ENCODE assay signal across 23 cellular contexts in the genomic region with DNA sequence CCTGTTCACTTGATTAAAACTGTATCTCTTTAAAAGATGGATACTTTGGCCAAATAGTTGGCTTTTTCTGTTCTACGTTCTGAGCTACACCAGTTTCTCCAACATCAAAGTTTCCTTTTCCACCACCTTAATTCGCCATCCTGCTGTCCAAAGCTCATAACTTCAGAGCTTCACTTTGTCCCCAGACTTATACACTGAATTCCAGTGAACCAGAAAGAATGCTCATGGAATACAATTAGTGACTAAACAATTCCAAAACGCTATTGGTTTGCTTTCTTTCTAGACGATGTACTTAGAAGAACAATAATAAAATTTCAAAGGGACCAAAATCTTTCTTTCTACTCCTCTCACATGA. TPM values are rescaled to one million over a fixed set of nuclear protein-coding genes. Genes with fewer than 3 reads are reported as not detected.
DNase-seq lines count a peak whose midpoint lies in the region; ATAC-seq, FAIRE-seq and TF ChIP-seq lines count a peak whose summit lies in the region.
"Had no signal": no experiment of that assay in that cellular context is flagged by ENCODE, and none has a peak within 500 bp of the region (broad histone marks: within the 10 kb centered on the region; RNA-seq: fewer than 3 reads in every experiment).

No MANE protein-coding gene starts in this region.

- H3K36me3 ChIP-seq in KMS-11 (ENCODE audit: insufficient read depth): no peaks in the 10 kb centered on the region
- H3K36me3 ChIP-seq in pancreas: no peaks in the 10 kb centered on the region
- H3K36me3 ChIP-seq: colonic mucosa, gastroesophageal sphincter, upper lobe of left lung had no signal

- TF ChIP-seq CTCF in KMS-11 (conservative IDR thresholded peaks at IDR 0.05; ENCODE audit: low read depth, low read length) (no peak), pancreas (IDR thresholded peaks at IDR 0.05) (no peak)
- no peak for TF ChIP-seq CTCF in activated CD8-positive, alpha-beta T cell treated with anti-CD3 and anti-CD28 coated beads for 36 hours (IDR thresholded peaks at IDR 0.05)

- no peaks in the 10 kb centered on the region for H3K9me3 ChIP-seq in pancreas
- H3K9me3 ChIP-seq: colonic mucosa, gastroesophageal sphincter, mucosa of descending colon, upper lobe of left lung had no signal

- no peaks in the 10 kb centered on the region for H3K27me3 Mint-ChIP-seq in activated CD8-positive, alpha-beta memory T cell treated with anti-CD3 and anti-CD28 coated beads, Interleukin-2, amount 10 ng/mL, durations not matched to agents 7 days and 5 days
- H3K27me3 Mint-ChIP-seq in activated CD8-positive, alpha-beta T cell treated with anti-CD3 and anti-CD28 coated beads for 36 hours: no peaks in the 10 kb centered on the region

- no peak for DNase-seq in activated CD8-positive, alpha-beta memory T cell treated with anti-CD3 and anti-CD28 coated beads, Interleukin-2, amount 10 ng/mL, durations not matched to agents 7 days and 5 days
- no peak for DNase-seq in activated CD8-positive, alpha-beta memory T cell treated with anti-CD3 and anti-CD28 coated beads, Interleukin-2, amount 50 U/mL, for 48 hours
- DNase-seq in activated CD8-positive, alpha-beta T cell treated with anti-CD3 and anti-CD28 coated beads for 36 hours: no peak
- DNase-seq in renal cortical epithelial cell (ENCODE audit: low read depth) (peak; percentile 23), NCI-H524 treated with DMSO at 0.1 percent for 48 hours (lab: John Stamatoyannopoulos, UW) (no peak), pancreas (no peak), amniotic stem cell (lab: John Stamatoyannopoulos, UW) (no peak)
- DNase-seq: activated CD4-positive, CD25-positive, alpha-beta regulatory T cell; colonic mucosa; DND-41; GOT3; mucosa of descending colon; NCI-H1105; NCI-H748 treated with DMSO at 0.1 percent for 48 hours; stimulated activated CD8-positive, alpha-beta memory T cell treated with anti-CD3 and anti-CD28 coated beads, Interleukin-4, amount 100 ng/mL, for 48 hours had no signal

- peak overlapping the region; percentile 96 for H3K27ac ChIP-seq in KMS-11
- H3K27ac ChIP-seq in pancreas: no peak overlapping the region
- H3K27ac ChIP-seq: colonic mucosa, epithelial cell of prostate, gastroesophageal sphincter, RWPE1 had no signal

- H3K4me3 ChIP-seq in KMS-11 (IDR thresholded peaks at IDR 0.05; ENCODE audit: insufficient read depth, low read depth, low read length): no peak overlapping the region
- no peak overlapping the region for H3K4me3 ChIP-seq in pancreas
- H3K4me3 ChIP-seq: colonic mucosa, gastroesophageal sphincter, mucosa of descending colon, upper lobe of left lung had no signal

- POLR2A ChIA-PET in activated CD8-positive, alpha-beta T cell treated with anti-CD3 and anti-CD28 coated beads for 36 hours (lab: Charles Lee): interaction anchor here (0.6 to 13.9 kb wide), 7 partner anchors 11 to 39 kb away, joined by 4 to 204 read pairs (median 10); partner anchors contain the start of genes CLDND1 and GPR15

- H3K27me3 ChIP-seq in KMS-11 (ENCODE audit: insufficient read depth, low read depth) (no peaks in the 10 kb centered on the region), pancreas (peaks cover 0 to 5% (median 2%) of the 10 kb centered on the region in 4 donors)
- H3K27me3 ChIP-seq: colonic mucosa, gastroesophageal sphincter, upper lobe of left lung had no signal

- H2AFZ ChIP-seq in KMS-11 (ENCODE audit: low read depth): peak overlapping the region; percentile 55

- H3K4me2 ChIP-seq in KMS-11: peak overlapping the region; percentile 98

- H3K9ac ChIP-seq in KMS-11: peak overlapping the region; percentile 94

- no peak for FAIRE-seq in pancreas (lab: Jason Lieb, UNC)

- H4K20me1 ChIP-seq in KMS-11 (ENCODE audit: insufficient read depth): no peaks in the 10 kb centered on the region

- WGBS in pancreas, 2 donors: 50 to 56% methylated on average over 4 of the region's 4 CpGs

- H3K4me1 ChIP-seq in KMS-11 (ENCODE audit: low read depth, poor library complexity, severe bottlenecking) (peaks cover 83% of the 10 kb centered on the region), pancreas (no peaks in the 10 kb centered on the region)
- H3K4me1 ChIP-seq: colonic mucosa, gastroesophageal sphincter, upper lobe of left lung had no signal

- no peaks in the 10 kb centered on the region for H3K9me3 Mint-ChIP-seq in activated CD8-positive, alpha-beta memory T cell treated with anti-CD3 and anti-CD28 coated beads, Interleukin-2, amount 10 ng/mL, durations not matched to agents 7 days and 5 days (ENCODE audit: low read depth)
- H3K9me3 Mint-ChIP-seq in activated CD8-positive, alpha-beta T cell treated with anti-CD3 and anti-CD28 coated beads for 36 hours: peaks cover 3% of the 10 kb centered on the region

- CTCF ChIA-PET in activated CD8-positive, alpha-beta memory T cell treated with anti-CD3 and anti-CD28 coated beads, Interleukin-2, amount 10 ng/mL, durations not matched to agents 7 days and 5 days (lab: Charles Lee): interaction anchor here (0.7 to 3.3 kb wide), 8 partner anchors 9 to 38 kb away, joined by 3 to 14 read pairs (median 3); partner anchors contain the start of genes CLDND1 and CPOX
- CTCF ChIA-PET in activated CD8-positive, alpha-beta T cell treated with anti-CD3 and anti-CD28 coated beads for 36 hours (lab: Charles Lee): interaction anchor here (1.0 to 1.2 kb wide), 4 partner anchors 9 to 23 kb away, joined by 3 to 4 read pairs (median 4); partner anchors contain the start of gene GPR15

- intact Hi-C loops in activated CD8-positive, alpha-beta T cell treated with anti-CD3 and anti-CD28 coated beads for 36 hours (cut with micrococcal nuclease): no loop called here
- intact Hi-C loops in pancreas (cut with DNase I): no loop called here

- H3K79me2 ChIP-seq in KMS-11 (ENCODE audit: insufficient read depth, low read depth): no peaks in the 10 kb centered on the region

- peaks cover 87% of the 10 kb centered on the region for H3K4me1 Mint-ChIP-seq in activated CD8-positive, alpha-beta memory T cell treated with anti-CD3 and anti-CD28 coated beads, Interleukin-2, amount 10 ng/mL, durations not matched to agents 7 days and 5 days
- H3K4me1 Mint-ChIP-seq in activated CD8-positive, alpha-beta T cell treated with anti-CD3 and anti-CD28 coated beads for 36 hours (ENCODE audit: low read depth): peaks cover 87% of the 10 kb centered on the region

- H3K4me3 Mint-ChIP-seq in activated CD8-positive, alpha-beta memory T cell treated with anti-CD3 and anti-CD28 coated beads, Interleukin-2, amount 10 ng/mL, durations not matched to agents 7 days and 5 days: peak overlapping the region; percentile 78
- peak overlapping the region; percentile 67 for H3K4me3 Mint-ChIP-seq in activated CD8-positive, alpha-beta T cell treated with anti-CD3 and anti-CD28 coated beads for 36 hours

- ATAC-seq in activated CD8-positive, alpha-beta memory T cell treated with anti-CD3 and anti-CD28 coated beads, Interleukin-2, amount 10 ng/mL, durations not matched to agents 7 days and 5 days: no peak
- no peak for ATAC-seq in activated CD8-positive, alpha-beta T cell treated with anti-CD3 and anti-CD28 coated beads for 36 hours
- ATAC-seq in pancreas: no peak
- ATAC-seq: gastroesophageal sphincter, left lobe of liver had no signal

- peaks cover 52% of the 10 kb centered on the region for H3K36me3 Mint-ChIP-seq in activated CD8-positive, alpha-beta memory T cell treated with anti-CD3 and anti-CD28 coated beads, Interleukin-2, amount 10 ng/mL, durations not matched to agents 7 days and 5 days
- H3K36me3 Mint-ChIP-seq in activated CD8-positive, alpha-beta T cell treated with anti-CD3 and anti-CD28 coated beads for 36 hours (ENCODE audit: low read depth): peaks cover 35% of the 10 kb centered on the region

- H3K27ac Mint-ChIP-seq in activated CD8-positive, alpha-beta memory T cell treated with anti-CD3 and anti-CD28 coated beads, Interleukin-2, amount 10 ng/mL, durations not matched to agents 7 days and 5 days: peak overlapping the region; percentile 98
- H3K27ac Mint-ChIP-seq in activated CD8-positive, alpha-beta T cell treated with anti-CD3 and anti-CD28 coated beads for 36 hours: peak overlapping the region; percentile 97

RNA-seq across cellular contexts. Expression of gene GPR15, which starts 23.2 kb away (rescaled TPM):
- 100 to 1,000 TPM; 107 to 182 TPM for total RNA-seq in activated CD8-positive, alpha-beta memory T cell treated with anti-CD3 and anti-CD28 coated beads, Interleukin-2, amount 10 ng/mL, durations not matched to agents 7 days and 5 days
- 1 to 10 TPM; 1.4 to 2.2 TPM for total RNA-seq in activated CD8-positive, alpha-beta T cell treated with anti-CD3 and anti-CD28 coated beads for 36 hours
- total RNA-seq in renal cortical epithelial cell (not detected in 2 replicates), pancreas (under 1 TPM in 2 of 6 donors, not detected in 4; 0.15 to 0.19 TPM)
- under 1 TPM in 1 of 2 donors, not detected in 1; 0.07 TPM for polyA plus RNA-seq in pancreas
- total RNA-seq: A673, gastroesophageal sphincter, left lobe of liver, osteocyte had no signal

RNA-seq across cellular contexts. Expression of gene CLDND1, which starts 32.3 kb away (rescaled TPM):
- 100 to 1,000 TPM; 514 to 528 TPM for total RNA-seq in activated CD8-positive, alpha-beta memory T cell treated with anti-CD3 and anti-CD28 coated beads, Interleukin-2, amount 10 ng/mL, durations not matched to agents 7 days and 5 days
- total RNA-seq in activated CD8-positive, alpha-beta T cell treated with anti-CD3 and anti-CD28 coated beads for 36 hours: 100 to 1,000 TPM; 190 to 198 TPM
- total RNA-seq in renal cortical epithelial cell: 160 and 180 TPM in 2 replicates
- 10 to 100 TPM; 16.0 to 35.1 (median 21.8) TPM for total RNA-seq in pancreas
- polyA plus RNA-seq in pancreas: 10 to 100 TPM; 21.3 to 37.2 TPM

RNA-seq across cellular contexts. Expression of gene CPOX, which starts 38.4 kb away (rescaled TPM):
- total RNA-seq in activated CD8-positive, alpha-beta memory T cell treated with anti-CD3 and anti-CD28 coated beads, Interleukin-2, amount 10 ng/mL, durations not matched to agents 7 days and 5 days: 10 to 100 TPM; 71.6 to 88.5 TPM
- total RNA-seq in activated CD8-positive, alpha-beta T cell treated with anti-CD3 and anti-CD28 coated beads for 36 hours: 10 to 100 TPM; 40.5 to 45.3 TPM
- total RNA-seq in renal cortical epithelial cell: 22.1 and 27.8 TPM in 2 replicates
- 1 to 10 TPM; 4.1 to 9.5 (median 5.3) TPM for total RNA-seq in pancreas
- polyA plus RNA-seq in pancreas: 1 to 10 TPM; 8.2 to 9.8 TPM

RNA-seq across cellular contexts. Expression of gene OR5K2, which starts 57.5 kb away (rescaled TPM):
- total RNA-seq in activated CD8-positive, alpha-beta memory T cell treated with anti-CD3 and anti-CD28 coated beads, Interleukin-2, amount 10 ng/mL, durations not matched to agents 7 days and 5 days: not detected
- total RNA-seq in activated CD8-positive, alpha-beta T cell treated with anti-CD3 and anti-CD28 coated beads for 36 hours: not detected
- total RNA-seq in renal cortical epithelial cell (not detected in 2 replicates), pancreas (not detected)
- polyA plus RNA-seq in pancreas: not detected
- total RNA-seq: A673, colonic mucosa, gastroesophageal sphincter, left lobe of liver, mucosa of descending colon, osteocyte, upper lobe of left lung had no signal

Comparison
In these comparisons a context has a peak if more than half of its experiments do, and no peak if none do; other contexts are left out.
1. RNA of gene GPR15, which starts 23.2 kb away (total RNA-seq): 107 to 182 TPM in activated CD8-positive, alpha-beta memory T cell treated with anti-CD3 and anti-CD28 coated beads, Interleukin-2, amount 10 ng/mL, durations not matched to agents 7 days and 5 days; 1.4 to 2.2 TPM in activated CD8-positive, alpha-beta T cell treated with anti-CD3 and anti-CD28 coated beads for 36 hours, 0.15 to 0.19 TPM in pancreas and not detected in renal cortical epithelial cell; every median in the first group is over 10 times any median in the second.